ENCODE assay signal across 9 cellular contexts in genomic region chr7:137342751-137343482, GRCh38. TPM values are rescaled to one million over a fixed set of nuclear protein-coding genes. Genes with fewer than 3 reads are reported as not detected.
DNase-seq lines count a peak whose midpoint lies in the region; ATAC-seq, FAIRE-seq and TF ChIP-seq lines count a peak whose summit lies in the region.
"Had no signal": no experiment of that assay in that cellular context is flagged by ENCODE, and none has a peak within 500 bp of the region (broad histone marks: within the 10 kb centered on the region; RNA-seq: fewer than 3 reads in every experiment).

No MANE protein-coding gene starts in this region.

- CTCF ChIA-PET in Panc1 (lab: Charles Lee) = no interaction called here

- DNase-seq in Panc1 (ENCODE audit: low read depth, low spot score) (no peak), mesendoderm (peak; percentile 21), tibial artery (no peak), RCC 7860 (ENCODE audit: low spot score) (no peak), inferior parietal cortex (ENCODE audit: extremely low spot score) (no peak)
- DNase-seq in activated CD8-positive, alpha-beta memory T cell treated with anti-CD3 and anti-CD28 coated beads, Interleukin-2, amount 50 U/mL, for 4 hours = no peak

- BruUV-seq in Panc1 (replicated peaks; lab: Mats Ljungman, UMichigan) = no TSS peak

- H3K4ac ChIP-seq in mesendoderm (ENCODE audit: low read depth, low read length) = no peak overlapping the region

- POLR2A ChIA-PET in Panc1 (lab: Charles Lee) = no interaction called here

- no peaks in the 10 kb centered on the region for H3K9me3 ChIP-seq in Panc1 (ENCODE audit: control insufficient read depth, insufficient read depth, low read depth, low read length)
- no peaks in the 10 kb centered on the region for H3K9me3 ChIP-seq in tibial artery

- H2BK120ac ChIP-seq in mesendoderm (ENCODE audit: low read depth, low read length) = no peak overlapping the region

- H2AK5ac ChIP-seq in mesendoderm (ENCODE audit: low read length) = no peak overlapping the region

- H3K27me3 ChIP-seq in Panc1 (ENCODE audit: control insufficient read depth, insufficient read depth, low read length) = peaks cover 3% of the 10 kb centered on the region; the same call in 1 of the 2 replicates
- no peaks in the 10 kb centered on the region for H3K27me3 ChIP-seq in mesendoderm (ENCODE audit: insufficient read depth, low read length, poor library complexity)
- no peaks in the 10 kb centered on the region for H3K27me3 ChIP-seq in tibial artery

- no CpG with 5 or more reads among the region's 12 CpGs for whole genome bisulfite sequencing in mesendoderm (ENCODE audit: extremely low coverage, insufficient coverage, low lambda C conversion rate)

- H3K36me3 ChIP-seq in Panc1 (ENCODE audit: control insufficient read depth, insufficient read depth, low read length) = no peaks in the 10 kb centered on the region
- no peaks in the 10 kb centered on the region for H3K36me3 ChIP-seq in mesendoderm (ENCODE audit: control insufficient read depth, insufficient read depth, low read length)
- H3K36me3 ChIP-seq in tibial artery = no peaks in the 10 kb centered on the region

- TF ChIP-seq CTCF in Panc1 (IDR thresholded peaks at IDR 0.05) (no peak), tibial artery (IDR thresholded peaks at IDR 0.05) (no peak)

- no peak overlapping the region for H2BK5ac ChIP-seq in mesendoderm (ENCODE audit: low read length)

- peak; percentile 63 for ATAC-seq in Panc1
- peak; percentile 35 for ATAC-seq in esophagus mucosa
- no peak for ATAC-seq in GM21619 (IDR thresholded peaks at IDR 0.05; ENCODE audit: unreplicated experiment)

- FAIRE-seq in RCC 7860 (lab: Jason Lieb, UNC) = no peak
- FAIRE-seq: GM12892 had no signal

- H4K8ac ChIP-seq in mesendoderm (ENCODE audit: low read depth, low read length) = no peak overlapping the region

- no peaks in the 10 kb centered on the region for H3K79me2 ChIP-seq in mesendoderm (ENCODE audit: control insufficient read depth, insufficient read depth, low read length)

- H3K18ac ChIP-seq in mesendoderm (ENCODE audit: low read length) = no peak overlapping the region

- H3K56ac ChIP-seq in mesendoderm (ENCODE audit: low read length) = peak overlapping the region; percentile 87

- H3K27ac ChIP-seq in Panc1 (ENCODE audit: low read length) = no peak overlapping the region
- no peak overlapping the region for H3K27ac ChIP-seq in mesendoderm (ENCODE audit: low read depth, low read length)
- no peak overlapping the region for H3K27ac ChIP-seq in tibial artery

- no peak overlapping the region for H3K23ac ChIP-seq in mesendoderm (ENCODE audit: low read length)

- no peak overlapping the region for H4K5ac ChIP-seq in mesendoderm (ENCODE audit: low read length)

- H3K9ac ChIP-seq in mesendoderm (ENCODE audit: low read length) = peak overlapping the region; percentile 72

- peak overlapping the region; percentile 79 for H3K4me2 ChIP-seq in mesendoderm (ENCODE audit: low read length)

- peak overlapping the region; percentile 30 to 43 for H3K4me3 ChIP-seq in Panc1 (ENCODE audit: low read depth in 2 of 2, low read length in 2 of 2)
- peak overlapping the region; percentile 32 for H3K4me3 ChIP-seq in mesendoderm (ENCODE audit: low read length)
- H3K4me3 ChIP-seq in tibial artery = peak overlapping the region; percentile 11 to 34

- no peaks in the 10 kb centered on the region for H3K4me1 ChIP-seq in Panc1 (ENCODE audit: control insufficient read depth, insufficient read depth, low read length)
- peaks cover 3% of the 10 kb centered on the region for H3K4me1 ChIP-seq in mesendoderm (ENCODE audit: control insufficient read depth, low read depth, low read length)
- H3K4me1 ChIP-seq in tibial artery = peaks cover 0 to 14% (median 3%) of the 10 kb centered on the region in 4 donors

- intact Hi-C loops in Panc1 (cut with micrococcal nuclease; ENCODE audit: unreplicated experiment) (no loop called here), tibial artery (cut with DNase I; ENCODE audit: low total_unique reads) (no loop called here)

- no peaks in the 10 kb centered on the region for H3K79me1 ChIP-seq in mesendoderm (ENCODE audit: low read length)

- in situ Hi-C loops in Panc1 (cut with HindIII; ENCODE audit: low pct_unique_long_range_greater_than_20kb, low sequenced_read_pairs) = no loop called here

- H2BK15ac ChIP-seq in mesendoderm (replicated peaks; ENCODE audit: low read depth) = no peak overlapping the region

RNA-seq across cellular contexts. Expression of gene PTN, which starts 0.6 kb away (rescaled TPM):
- total RNA-seq in Panc1 (2021; ENCODE audit: unreplicated experiment) = 0.13 TPM
- 0.18 TPM for polyA plus RNA-seq in Panc1 (2012; ENCODE audit: insufficient read length)
- 28.6 TPM for total RNA-seq in esophagus mucosa
- 31.8 TPM for polyA plus RNA-seq in mesendoderm (2013, experiment 1 of 2)
- polyA plus RNA-seq in mesendoderm (2013, experiment 2 of 2) = 31.3 TPM

Comparison
In these comparisons a context has a peak if more than half of its experiments do, and no peak if none do; other contexts are left out.
1. RNA of gene PTN, which starts 0.6 kb away (total RNA-seq): 28.6 TPM in esophagus mucosa (single experiment); 0.13 TPM in Panc1 (single experiment); every median in the first group is over 10 times any median in the second.
2. Peak in every context shown above with its lines, with median percentiles within 50 percentile points of each other: H3K4me3 ChIP-seq.